1 cellular context compared by ENCODE assay signal in the genomic region with DNA sequence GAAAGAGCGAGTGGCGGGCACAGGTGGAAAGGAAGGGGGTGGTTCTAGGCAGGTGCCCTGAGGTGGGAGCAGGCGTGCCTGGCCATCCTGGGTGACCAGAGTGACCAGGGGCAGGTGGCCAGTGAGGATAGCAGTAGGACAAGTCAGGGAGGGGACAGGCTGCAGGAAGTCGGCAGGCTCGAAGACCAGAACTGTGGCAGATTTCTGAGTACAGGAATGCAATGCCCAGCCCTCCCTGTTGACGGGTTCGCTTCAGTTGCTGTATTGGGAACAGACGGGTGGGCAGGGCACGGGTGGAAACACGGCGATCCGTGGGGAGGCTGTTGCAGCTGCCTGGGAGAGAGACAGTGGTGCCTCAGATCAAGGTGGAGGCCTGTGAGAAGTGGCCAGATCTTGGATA.
TF ChIP-seq lines count a peak whose summit lies in the region.

No MANE protein-coding gene starts in this region.

TF ChIP-seq in HepG2, 621 proteins besides CTCF, POLR2A, EP300 and RAD21:
- no peak for TF ChIP-seq RBM39 (IDR thresholded peaks at IDR 0.05; ENCODE audit: low read depth, low read length, poor library complexity, severe bottlenecking)
- TF ChIP-seq BCL3 (CRISPR knock-in tag; IDR thresholded peaks at IDR 0.05), result no peak
- no peak for TF ChIP-seq MAFG (CRISPR knock-in tag; IDR thresholded peaks at IDR 0.05)
- no peak for TF ChIP-seq CBX1 (IDR thresholded peaks at IDR 0.05; ENCODE audit: low read depth)
- TF ChIP-seq CREB1 (IDR thresholded peaks at IDR 0.05), result no peak
- no peak for TF ChIP-seq CREB1 (CRISPR knock-in tag; IDR thresholded peaks at IDR 0.05)
- TF ChIP-seq RAD51 (IDR thresholded peaks at IDR 0.05; ENCODE audit: borderline replicate concordance), result no peak
- no peak for TF ChIP-seq NFIC (IDR thresholded peaks at IDR 0.05; ENCODE audit: low read length)
- TF ChIP-seq KLF12 (CRISPR knock-in tag; IDR thresholded peaks at IDR 0.05; ENCODE audit: borderline replicate concordance), result no peak
- TF ChIP-seq ZNF644 (CRISPR knock-in tag; IDR thresholded peaks at IDR 0.05; ENCODE audit: low read depth), result no peak
- TF ChIP-seq ZNF333 (CRISPR knock-in tag; IDR thresholded peaks at IDR 0.05; ENCODE audit: borderline replicate concordance), result no peak
- TF ChIP-seq ZNF264 (CRISPR knock-in tag; IDR thresholded peaks at IDR 0.05), result no peak
- no peak for TF ChIP-seq HNF4G (IDR thresholded peaks at IDR 0.05; ENCODE audit: borderline replicate concordance, low read depth, low read length)
- no peak for TF ChIP-seq HNF4G (CRISPR knock-in tag; IDR thresholded peaks at IDR 0.05; ENCODE audit: borderline replicate concordance, low read depth)
- TF ChIP-seq GFI1 (CRISPR knock-in tag; IDR thresholded peaks at IDR 0.05; ENCODE audit: borderline replicate concordance), result no peak
- no peak for TF ChIP-seq ZNF660 (CRISPR knock-in tag; IDR thresholded peaks at IDR 0.05; ENCODE audit: borderline replicate concordance, low read depth)
